Comparison of ENCODE assay signal across 10 cellular contexts in genomic region chr1:169326644-169327316, GRCh38. TPM values are rescaled to one million over a fixed set of nuclear protein-coding genes. Genes with fewer than 3 reads are reported as not detected.
DNase-seq lines count a peak whose midpoint lies in the region; ATAC-seq, FAIRE-seq and TF ChIP-seq lines count a peak whose summit lies in the region.
"Had no signal": no experiment of that assay in that cellular context is flagged by ENCODE, and none has a peak within 500 bp of the region (broad histone marks: within the 10 kb centered on the region; RNA-seq: fewer than 3 reads in every experiment).

No MANE protein-coding gene starts in this region.

- H3K36me3 ChIP-seq in astrocyte (ENCODE audit: insufficient read depth, low read length) = no peaks in the 10 kb centered on the region
- H3K36me3 ChIP-seq in upper lobe of right lung = no peaks in the 10 kb centered on the region
- H3K36me3 ChIP-seq in psoas muscle (ENCODE audit: insufficient read depth in 1 of 2, low read depth in 1 of 2) = no peaks in the 10 kb centered on the region
- H3K36me3 ChIP-seq: cardiac muscle cell had no signal

- no peak overlapping the region for H3K9ac ChIP-seq in astrocyte (ENCODE audit: low read length)

- no peak overlapping the region for H3K4me3 Mint-ChIP-seq in astrocyte (ENCODE audit: unreplicated experiment)
- no peak overlapping the region for H3K4me3 Mint-ChIP-seq in osteocyte (ENCODE audit: unreplicated experiment)

- H3K4me1 Mint-ChIP-seq in astrocyte (ENCODE audit: low read depth, unreplicated experiment) (peaks cover 8% of the 10 kb centered on the region), osteocyte (ENCODE audit: unreplicated experiment) (peaks cover 3% of the 10 kb centered on the region)

- peaks cover 11% of the 10 kb centered on the region for H3K79me2 ChIP-seq in astrocyte (ENCODE audit: insufficient read depth, low read length)

- no peak for TF ChIP-seq CTCF in astrocyte (IDR thresholded peaks at IDR 0.05; ENCODE audit: insufficient read depth, low read depth, low read length)
- no peak for TF ChIP-seq CTCF in upper lobe of right lung (IDR thresholded peaks at IDR 0.05)
- TF ChIP-seq CTCF in osteocyte (IDR thresholded peaks at IDR 0.05) = no peak
- no peak for TF ChIP-seq CTCF in psoas muscle (IDR thresholded peaks at IDR 0.05)

- peaks cover 5% of the 10 kb centered on the region for H3K4me1 ChIP-seq in astrocyte (ENCODE audit: insufficient read depth, low read length)
- H3K4me1 ChIP-seq in upper lobe of right lung = no peaks in the 10 kb centered on the region
- H3K4me1 ChIP-seq in psoas muscle = no peaks in the 10 kb centered on the region

- H3K9me3 ChIP-seq in astrocyte (ENCODE audit: insufficient read depth, low read depth, low read length) = no peaks in the 10 kb centered on the region
- H3K9me3 ChIP-seq in upper lobe of right lung = no peaks in the 10 kb centered on the region
- H3K9me3 ChIP-seq in psoas muscle = no peaks in the 10 kb centered on the region

- H3K27me3 Mint-ChIP-seq in astrocyte (ENCODE audit: low read depth, unreplicated experiment) (no peaks in the 10 kb centered on the region), osteocyte (ENCODE audit: unreplicated experiment) (no peaks in the 10 kb centered on the region)

- H3K27me3 ChIP-seq in astrocyte (ENCODE audit: insufficient read depth, low read length) (no peaks in the 10 kb centered on the region), upper lobe of right lung (no peaks in the 10 kb centered on the region), psoas muscle (ENCODE audit: insufficient read depth in 3 of 3, low read length in 2 of 3) (no peaks in the 10 kb centered on the region)
- H3K27me3 ChIP-seq: cardiac muscle cell, tibial nerve had no signal

- H3K27ac ChIP-seq in astrocyte (ENCODE audit: low read depth, low read length) (no peak overlapping the region), upper lobe of right lung (no peak overlapping the region), psoas muscle (no peak overlapping the region)
- H3K27ac ChIP-seq: cardiac muscle cell, tibial nerve had no signal

- no peak overlapping the region for H3K27ac Mint-ChIP-seq in astrocyte (ENCODE audit: unreplicated experiment)
- no peak overlapping the region for H3K27ac Mint-ChIP-seq in osteocyte (ENCODE audit: unreplicated experiment)

- H3K9me3 Mint-ChIP-seq in astrocyte (ENCODE audit: unreplicated experiment) = no peaks in the 10 kb centered on the region
- H3K9me3 Mint-ChIP-seq in osteocyte (ENCODE audit: unreplicated experiment) = peaks cover 17% of the 10 kb centered on the region

- H3K36me3 Mint-ChIP-seq in astrocyte (ENCODE audit: low read depth, unreplicated experiment) (no peaks in the 10 kb centered on the region), osteocyte (ENCODE audit: unreplicated experiment) (peaks cover 10% of the 10 kb centered on the region)

- H4K20me1 ChIP-seq in astrocyte (ENCODE audit: insufficient read depth, low read length) = peaks cover 2% of the 10 kb centered on the region

- FAIRE-seq in astrocyte (lab: Jason Lieb, UNC) = peak; percentile 34

- H2AFZ ChIP-seq in astrocyte (ENCODE audit: low read depth, low read length) = no peak overlapping the region

- intact Hi-C loops in upper lobe of right lung (cut with DNase I) (no loop called here), psoas muscle (cut with DNase I) (no loop called here)

- DNase-seq in AG20443 (ENCODE audit: low spot score) (peak; percentile 12), astrocyte (ENCODE audit: low read depth) (peak; percentile 57), upper lobe of right lung (no peak), osteocyte (ENCODE audit: extremely low spot score, unreplicated experiment) (no peak), psoas muscle (no peak), SHP77 treated with DMSO at 0.1 percent for 48 hours (lab: John Stamatoyannopoulos, UW) (no peak)

- H3K4me2 ChIP-seq in astrocyte (ENCODE audit: low read length) = peak overlapping the region; percentile 18

- ATAC-seq in GM19395 (IDR thresholded peaks at IDR 0.05; ENCODE audit: unreplicated experiment) = peak; percentile 98
- peak; percentile 89 for ATAC-seq in HG03139 (IDR thresholded peaks at IDR 0.05; ENCODE audit: unreplicated experiment)
- no peak for ATAC-seq in upper lobe of right lung
- no peak for ATAC-seq in psoas muscle

- H3K4me3 ChIP-seq in astrocyte (ENCODE audit: insufficient read depth, low read depth, low read length) = no peak overlapping the region
- H3K4me3 ChIP-seq in upper lobe of right lung = no peak overlapping the region
- no peak overlapping the region for H3K4me3 ChIP-seq in psoas muscle
- H3K4me3 ChIP-seq: cardiac muscle cell, tibial nerve had no signal

RNA-seq across cellular contexts. Expression of gene NME7, which starts 40.8 kb away (rescaled TPM):
- 21.2 and 30.8 TPM in 2 replicates for total RNA-seq in astrocyte
- 12.1 TPM for total RNA-seq in upper lobe of right lung
- 16.2 and 20.5 TPM in 2 replicates for total RNA-seq in osteocyte
- total RNA-seq in psoas muscle = 1 to 10 TPM; 3.9 to 6.4 (median 4.4) TPM
- 10 to 100 TPM in 1 of 3 donors, 1 to 10 TPM in 2; 4.8 to 14.1 (median 7.9) TPM for polyA plus RNA-seq in psoas muscle

RNA-seq across cellular contexts. Expression of gene BLZF1, which starts 41.2 kb away (rescaled TPM):
- total RNA-seq in astrocyte (52.0 and 55.1 TPM in 2 replicates), upper lobe of right lung (22.4 TPM), osteocyte (22.4 and 23.2 TPM in 2 replicates), psoas muscle (10 to 100 TPM; 12.7 to 14.9 (median 13.7) TPM)
- 10 to 100 TPM; 10.0 to 23.9 (median 18.4) TPM for polyA plus RNA-seq in psoas muscle

Comparison
In these comparisons a context has a peak if more than half of its experiments do, and no peak if none do; other contexts are left out.
1. DNase-seq: peak in AG20443 (single experiment) and astrocyte (single experiment); none in upper lobe of right lung (single experiment), osteocyte (single experiment), psoas muscle (0 of 2) and SHP77 treated with DMSO at 0.1 percent for 48 hours (single experiment).
2. ATAC-seq: peak in GM19395 (single experiment) and HG03139 (single experiment); none in upper lobe of right lung (single experiment) and psoas muscle (0 of 4).